Comparison of ENCODE assay signal across 26 cellular contexts in the genomic region with DNA sequence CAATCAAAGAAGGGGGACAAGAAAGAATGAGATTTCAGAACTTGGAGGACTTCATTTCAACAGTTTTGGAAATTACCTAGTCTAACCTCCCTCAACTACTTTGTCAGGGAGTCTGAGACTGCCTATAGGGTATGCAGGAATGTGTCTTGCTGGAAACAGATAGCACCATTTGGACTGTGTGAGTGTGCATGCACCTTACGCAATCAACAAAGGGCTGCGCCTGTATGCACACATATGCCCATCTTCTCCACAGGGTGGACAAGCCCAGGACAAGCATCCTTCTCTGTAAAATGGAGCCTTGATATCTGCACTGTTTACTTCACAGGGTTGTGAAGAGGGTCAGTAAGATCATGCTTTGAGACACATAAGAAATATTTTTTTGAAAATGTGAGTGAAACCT.
"Had no signal": no experiment of that assay in that cellular context is flagged by ENCODE, and none has a peak within 500 bp of the region (broad histone marks: within the 10 kb centered on the region; RNA-seq: fewer than 3 reads in every experiment).

No MANE protein-coding gene starts in this region.

- H3K9me3 ChIP-seq: stomach, suprapubic skin, testis, thoracic aorta, thyroid gland, tibial artery, tibial nerve, transverse colon, upper lobe of left lung, upper lobe of right lung, uterus, vagina had no signal

- H3K36me3 ChIP-seq: stomach, suprapubic skin, thoracic aorta, thyroid gland, tibial artery, tibial nerve, transverse colon, upper lobe of left lung, upper lobe of right lung, uterus, vagina had no signal

- DNase-seq: stimulated activated CD4-positive, alpha-beta T cell treated with anti-CD3 and anti-CD28 coated beads, Interleukin-2, amount 100 ng/mL, for 48 hours; stimulated activated CD4-positive, alpha-beta T cell treated with anti-CD3 and anti-CD28 coated beads, Interleukin-4, amount 100 ng/mL, for 1 hour; stimulated activated CD4-positive, alpha-beta T cell treated with anti-CD3 and anti-CD28 coated beads, Interleukin-4, amount 100 ng/mL, for 24 hours; stimulated activated CD4-positive, alpha-beta T cell treated with anti-CD3 and anti-CD28 coated beads, Interleukin-4, amount 100 ng/mL, for 4 hours; stimulated activated CD8-positive, alpha-beta memory T cell treated with anti-CD3 and anti-CD28 coated beads, Interleukin-4, amount 100 ng/mL, for 48 hours; stimulated activated naive B cell treated with anti-CD40 and anti-IgM and Interleukin-4, amounts not matched to agents 10 μg/mL and 1 μg/mL and 100 μg/mL, for 72 hours; stimulated activated naive CD4-positive, alpha-beta T cell; stimulated activated naive CD4-positive, alpha-beta T cell treated with Interleukin-2 at 50 U/mL for 16 hours; stimulated activated naive CD8-positive, alpha-beta T cell treated with anti-CD3 and anti-CD28 coated beads, Interleukin-15, amount 100 ng/mL, for 72 hours; stimulated activated naive CD8-positive, alpha-beta T cell treated with anti-CD3 and anti-CD28 coated beads, Interleukin-15, Interleukin-2, amounts not matched to agents 100 U/mL and 50 U/mL, for 24 hours; stomach; substantia nigra; testis; thyroid gland; tibial artery; transverse colon; upper lobe of left lung; upper lobe of right lung; uterus had no signal

- H3K4me1 ChIP-seq: suprapubic skin, testis, thyroid gland, tibial nerve, transverse colon, upper lobe of left lung had no signal

- H3K27ac ChIP-seq: stomach, suprapubic skin, testis, thoracic aorta, thyroid gland, tibial artery, tibial nerve, transverse colon, upper lobe of left lung, upper lobe of right lung, uterus, vagina had no signal

- H3K4me3 ChIP-seq: stomach, suprapubic skin, testis, thoracic aorta, thyroid gland, tibial artery, tibial nerve, transverse colon, upper lobe of left lung, upper lobe of right lung, uterus, vagina had no signal

- ATAC-seq: stimulated activated effector memory CD8-positive, alpha-beta T cell treated with anti-CD3 and anti-CD28 coated beads, Interleukin-12 subunit alpha, Interleukin-12 subunit beta, amount 100 ng/mL, for 72 hours; stimulated activated memory B cell treated with anti-CD40 and anti-IgM and Interleukin-4, amounts not matched to agents 10 μg/mL and 1 μg/mL and 100 μg/mL, for 72 hours; stimulated activated naive B cell treated with anti-CD40 and anti-IgM and Interleukin-4, amounts not matched to agents 10 μg/mL and 1 μg/mL and 100 μg/mL, for 72 hours; stimulated activated naive CD8-positive, alpha-beta T cell treated with anti-CD3 and anti-CD28 coated beads, Interleukin-15, amount 100 ng/mL, for 72 hours; stimulated activated naive CD8-positive, alpha-beta T cell treated with anti-CD3 and anti-CD28 coated beads, Interleukin-15, Interleukin-2, amounts not matched to agents 100 U/mL and 50 U/mL, for 24 hours; upper lobe of right lung had no signal

- H3K27me3 ChIP-seq: testis, thyroid gland, tibial artery, tibial nerve, transverse colon, upper lobe of left lung, upper lobe of right lung, uterus, vagina had no signal

- FAIRE-seq: urothelium cell line had no signal
